2 cellular contexts compared by ENCODE assay signal in the genomic region with DNA sequence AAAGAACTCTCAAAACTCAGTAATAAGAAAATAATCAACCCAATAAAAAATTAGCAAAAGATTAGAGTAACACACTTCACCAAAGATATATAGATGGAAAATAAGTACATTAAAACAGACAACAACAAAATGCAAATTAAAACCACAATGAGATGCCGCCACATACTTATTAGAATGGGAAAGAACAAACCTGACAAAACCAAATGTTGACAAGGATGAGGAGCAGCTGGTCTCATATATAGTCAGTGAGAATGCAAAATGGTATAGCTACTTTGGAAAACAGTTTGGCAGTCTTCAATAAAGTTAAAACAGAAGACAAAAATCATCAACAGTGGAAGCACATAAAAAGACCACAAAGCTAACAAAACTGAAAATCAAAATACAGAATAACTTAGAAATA.
TF ChIP-seq lines count a peak whose summit lies in the region.

No MANE protein-coding gene starts in this region.

TF ChIP-seq in A549, 52 proteins besides CTCF, POLR2A, EP300 and RAD21:
- no peak for TF ChIP-seq JUNB (IDR thresholded peaks at IDR 0.05)
- TF ChIP-seq ZFP36 (IDR thresholded peaks at IDR 0.05; ENCODE audit: borderline replicate concordance, partially characterized antibody): peak; percentile 11
- TF ChIP-seq TFCP2L1 (CRISPR knock-in tag; IDR thresholded peaks at IDR 0.05): no peak
- no peak for TF ChIP-seq ZNF302 (CRISPR knock-in tag; IDR thresholded peaks at IDR 0.05)

TF ChIP-seq in K562, 482 proteins besides CTCF, POLR2A, EP300 and RAD21:
- TF ChIP-seq RBM25 (IDR thresholded peaks at IDR 0.05; ENCODE audit: low read depth, low read length, severe bottlenecking) (peak; percentile 9), SRSF1 (IDR thresholded peaks at IDR 0.05; ENCODE audit: low read depth, low read length) (no peak), ZNF354B (CRISPR knock-in tag; IDR thresholded peaks at IDR 0.05) (no peak), PML (IDR thresholded peaks at IDR 0.05; ENCODE audit: low read length) (no peak), SMAD1 (IDR thresholded peaks at IDR 0.05; ENCODE audit: low read depth, low read length, partially characterized antibody) (no peak), JUNB (CRISPR knock-in tag; conservative IDR thresholded peaks at IDR 0.05) (no peak), ZFP36 (IDR thresholded peaks at IDR 0.05; ENCODE audit: low read depth, low read length, partially characterized antibody) (peak; percentile 15), EGR1 (conservative IDR thresholded peaks at IDR 0.05) (no peak), ZBTB7A (IDR thresholded peaks at IDR 0.05; ENCODE audit: borderline replicate concordance, control insufficient read depth, low read depth, low read length) (no peak)
